In genomic region chr17:20774472-20775135, GRCh38 we compare ENCODE assay signal across 24 cellular contexts.
"Had no signal": no experiment of that assay in that cellular context is flagged by ENCODE, and none has a peak within 500 bp of the region (broad histone marks: within the 10 kb centered on the region; RNA-seq: fewer than 3 reads in every experiment).

No MANE protein-coding gene starts in this region.

- DNase-seq: activated CD4-positive, alpha-beta T cell treated with anti-CD3 and anti-CD28 coated beads for 1 hour; activated CD8-positive, alpha-beta memory T cell treated with anti-CD3 and anti-CD28 coated beads for 24 hours; activated T-cell treated with anti-CD3 and anti-CD28 coated beads, Interleukin-2, amount 50 U/mL, for 72 hours; amniotic stem cell; dermis blood vessel endothelial cell; effector memory CD8-positive, alpha-beta T cell; foreskin keratinocyte; glutamatergic neuron; hippocampal formation; midbrain; occipital lobe; stimulated activated naive CD8-positive, alpha-beta T cell treated with anti-CD3 and anti-CD28 coated beads, Interleukin-15, Interleukin-2, amounts not matched to agents 100 U/mL and 50 U/mL, for 24 hours; T-helper 2 cell; transverse colon; WERI-Rb-1 had no signal

- H3K4me3 Mint-ChIP-seq: activated naive CD8-positive, alpha-beta T cell; activated T-cell treated with anti-CD3 and anti-CD28 coated beads, Interleukin-2, amount 50 U/mL, for 72 hours; effector memory CD8-positive, alpha-beta T cell had no signal

- H3K4me3 ChIP-seq: cardiac muscle cell, prostate gland, right atrium auricular region, skin epidermis, suprapubic skin, transverse colon, vagina had no signal

- H3K9me3 Mint-ChIP-seq: activated T-cell treated with anti-CD3 and anti-CD28 coated beads, Interleukin-2, amount 50 U/mL, for 72 hours; effector memory CD8-positive, alpha-beta T cell had no signal

- H3K27ac ChIP-seq: cardiac muscle cell, epithelial cell of prostate, foreskin keratinocyte, prostate gland, right atrium auricular region, skin epidermis, suprapubic skin, transverse colon, vagina, WERI-Rb-1 had no signal

- H3K9me3 ChIP-seq: prostate gland, right atrium auricular region, suprapubic skin, transverse colon, vagina had no signal

- H3K27ac Mint-ChIP-seq: activated naive CD8-positive, alpha-beta T cell; activated T-cell treated with anti-CD3 and anti-CD28 coated beads, Interleukin-2, amount 50 U/mL, for 72 hours; effector memory CD8-positive, alpha-beta T cell had no signal

- H3K4me1 ChIP-seq: foreskin keratinocyte, prostate gland, right atrium auricular region, suprapubic skin, transverse colon, vagina had no signal

- H3K36me3 Mint-ChIP-seq: activated naive CD8-positive, alpha-beta T cell had no signal

- ATAC-seq: activated T-cell treated with anti-CD3 and anti-CD28 coated beads, Interleukin-2, amount 50 U/mL, for 72 hours; effector memory CD8-positive, alpha-beta T cell; foreskin keratinocyte; left lobe of liver; stimulated activated naive CD8-positive, alpha-beta T cell treated with anti-CD3 and anti-CD28 coated beads, Interleukin-15, Interleukin-2, amounts not matched to agents 100 U/mL and 50 U/mL, for 24 hours had no signal

- H3K27me3 ChIP-seq: cardiac muscle cell, right atrium auricular region, suprapubic skin, transverse colon, vagina had no signal

- H3K36me3 ChIP-seq: cardiac muscle cell, prostate gland, right atrium auricular region, suprapubic skin, transverse colon, vagina, WERI-Rb-1 had no signal
